ENCODE assay signal across 8 cellular contexts in genomic region chr21:34844033-34844923, GRCh38.
A peak's percentile ranks its signal among the peaks of the same experiment; 100 is the strongest.
DNase-seq lines count a peak whose midpoint lies in the region; ATAC-seq and TF ChIP-seq lines count a peak whose summit lies in the region.

No MANE protein-coding gene starts in this region.

- ATAC-seq in activated CD8-positive, alpha-beta memory T cell treated with anti-CD3 and anti-CD28 coated beads, Interleukin-2, amount 10 ng/mL, durations not matched to agents 7 days and 5 days: no peak
- ATAC-seq in left lobe of liver (peak; percentile 35), GM21737 (IDR thresholded peaks at IDR 0.05; ENCODE audit: unreplicated experiment) (no peak)

- H3K9me3 ChIP-seq in ascending aorta (no peaks in the 10 kb centered on the region), tibial artery (no peaks in the 10 kb centered on the region)

- no peak overlapping the region for H3K4me3 Mint-ChIP-seq in activated CD8-positive, alpha-beta memory T cell treated with anti-CD3 and anti-CD28 coated beads, Interleukin-2, amount 10 ng/mL, durations not matched to agents 7 days and 5 days

- H3K27ac Mint-ChIP-seq in activated CD8-positive, alpha-beta memory T cell treated with anti-CD3 and anti-CD28 coated beads, Interleukin-2, amount 10 ng/mL, durations not matched to agents 7 days and 5 days: no peak overlapping the region

- no peaks in the 10 kb centered on the region for H3K36me3 ChIP-seq in ascending aorta
- H3K36me3 ChIP-seq in tibial artery: peaks cover 0 to 18% (median 0%) of the 10 kb centered on the region in 3 donors

- CTCF ChIA-PET in activated CD8-positive, alpha-beta memory T cell treated with anti-CD3 and anti-CD28 coated beads, Interleukin-2, amount 10 ng/mL, durations not matched to agents 7 days and 5 days (lab: Charles Lee): interaction anchor here (0.8 kb wide), 1 partner anchor 23 kb away, joined by 3 read pairs; no protein-coding TSS in a partner anchor

- H3K27me3 ChIP-seq in ascending aorta: no peaks in the 10 kb centered on the region
- H3K27me3 ChIP-seq in tibial artery: no peaks in the 10 kb centered on the region

- peaks cover 4% of the 10 kb centered on the region for H3K27me3 Mint-ChIP-seq in activated CD8-positive, alpha-beta memory T cell treated with anti-CD3 and anti-CD28 coated beads, Interleukin-2, amount 10 ng/mL, durations not matched to agents 7 days and 5 days

- H3K4me1 ChIP-seq in ascending aorta: peaks cover 22 to 25% of the 10 kb centered on the region in 2 donors
- peaks cover 0 to 37% (median 28%) of the 10 kb centered on the region in 4 donors for H3K4me1 ChIP-seq in tibial artery

- peaks cover 36% of the 10 kb centered on the region for H3K36me3 Mint-ChIP-seq in activated CD8-positive, alpha-beta memory T cell treated with anti-CD3 and anti-CD28 coated beads, Interleukin-2, amount 10 ng/mL, durations not matched to agents 7 days and 5 days

- H3K4me1 Mint-ChIP-seq in activated CD8-positive, alpha-beta memory T cell treated with anti-CD3 and anti-CD28 coated beads, Interleukin-2, amount 10 ng/mL, durations not matched to agents 7 days and 5 days: peaks cover 44% of the 10 kb centered on the region

- no peaks in the 10 kb centered on the region for H3K9me3 Mint-ChIP-seq in activated CD8-positive, alpha-beta memory T cell treated with anti-CD3 and anti-CD28 coated beads, Interleukin-2, amount 10 ng/mL, durations not matched to agents 7 days and 5 days (ENCODE audit: low read depth)

- H3K27ac ChIP-seq in ascending aorta (peak overlapping the region; percentile 23 to 57), tibial artery (peak overlapping the region; percentile 49 to 59)

- DNase-seq in activated CD8-positive, alpha-beta memory T cell treated with anti-CD3 and anti-CD28 coated beads, Interleukin-2, amount 50 U/mL, for 48 hours: peak; percentile 41
- DNase-seq in activated CD8-positive, alpha-beta memory T cell treated with anti-CD3 and anti-CD28 coated beads, Interleukin-2, amount 10 ng/mL, durations not matched to agents 7 days and 5 days: no peak
- peak in 1 of 2 donors; percentile 81 for DNase-seq in ascending aorta (ENCODE audit: low spot score in 2 of 2)
- DNase-seq in left lobe of liver (ENCODE audit: low spot score): peak; percentile 43
- DNase-seq in tibial artery: peak; percentile 86 to 88
- DNase-seq in NCI-H1436 treated with DMSO at 0.1 percent for 48 hours (lab: John Stamatoyannopoulos, UW): no peak
- no peak for DNase-seq in activated CD4-positive, alpha-beta T cell treated with anti-CD3 and anti-CD28 coated beads, Interleukin-2, amount 50 U/mL, for 1 hour

- TF ChIP-seq CTCF in ascending aorta (IDR thresholded peaks at IDR 0.05) (no peak), tibial artery (IDR thresholded peaks at IDR 0.05) (no peak)

- no peak overlapping the region for H3K4me3 ChIP-seq in ascending aorta
- H3K4me3 ChIP-seq in tibial artery: no peak overlapping the region

- intact Hi-C loops in ascending aorta (cut with DNase I): no loop called here
- intact Hi-C loops in tibial artery (cut with DNase I; ENCODE audit: low total_unique reads): no loop called here

Comparison
In these comparisons a context has a peak if more than half of its experiments do, and no peak if none do; other contexts are left out.
1. DNase-seq: peak in activated CD8-positive, alpha-beta memory T cell treated with anti-CD3 and anti-CD28 coated beads, Interleukin-2, amount 50 U/mL, for 48 hours (single experiment), left lobe of liver (single experiment) and tibial artery (2 of 2); none in activated CD8-positive, alpha-beta memory T cell treated with anti-CD3 and anti-CD28 coated beads, Interleukin-2, amount 10 ng/mL, durations not matched to agents 7 days and 5 days (single experiment), NCI-H1436 treated with DMSO at 0.1 percent for 48 hours (single experiment) and activated CD4-positive, alpha-beta T cell treated with anti-CD3 and anti-CD28 coated beads, Interleukin-2, amount 50 U/mL, for 1 hour (single experiment).